15 cellular contexts compared by ENCODE assay signal in genomic region chr11:84227970-84228369, GRCh38.
DNase-seq lines count a peak whose midpoint lies in the region; ATAC-seq and TF ChIP-seq lines count a peak whose summit lies in the region.
"Had no signal": no experiment of that assay in that cellular context is flagged by ENCODE, and none has a peak within 500 bp of the region (broad histone marks: within the 10 kb centered on the region; RNA-seq: fewer than 3 reads in every experiment).

No MANE protein-coding gene starts in this region.

- no peaks in the 10 kb centered on the region for H3K9me2 ChIP-seq in GM23248 (ENCODE audit: insufficient read depth)

- H3K9me3 ChIP-seq in GM23248 (ENCODE audit: low read depth), result no peaks in the 10 kb centered on the region
- H3K9me3 ChIP-seq in testis, result no peaks in the 10 kb centered on the region
- H3K9me3 ChIP-seq: A549, BLaER1, Caco-2 had no signal

- no peak overlapping the region for H3K4me3 ChIP-seq in GM23248
- H3K4me3 ChIP-seq in fibroblast of pulmonary artery (replicated peaks; ENCODE audit: low read depth, low read length), result no peak overlapping the region
- no peak overlapping the region for H3K4me3 ChIP-seq in testis
- H3K4me3 ChIP-seq: A549, BLaER1 had no signal

- WGBS in GM23248 (ENCODE audit: low coverage in 1 of 2, low lambda C conversion rate in 2 of 2, missing lambda C conversion rate in 2 of 2), 2 experiments, result 3 to 4% methylated on average over 1 of the region's 1 CpG
- WGBS in testis, 2 donors, result 43 to 44% methylated on average over 1 of the region's 1 CpG

- no peaks in the 10 kb centered on the region for H3K4me1 ChIP-seq in GM23248 (ENCODE audit: insufficient read depth)
- peaks cover 3% of the 10 kb centered on the region for H3K4me1 ChIP-seq in testis
- H3K4me1 ChIP-seq: A549, BLaER1, Caco-2 had no signal

- H3K27ac ChIP-seq in GM23248, result no peak overlapping the region
- no peak overlapping the region for H3K27ac ChIP-seq in testis
- H3K27ac ChIP-seq: A549, BLaER1 had no signal

- no peaks in the 10 kb centered on the region for H3F3A ChIP-seq in GM23248 (ENCODE audit: insufficient read depth)

- no peak for TF ChIP-seq POLR2A in testis (IDR thresholded peaks at IDR 0.05)

- H3K9ac ChIP-seq in GM23248, result no peak overlapping the region
- H3K9ac ChIP-seq: BLaER1 had no signal

- ATAC-seq in SK-N-SH treated with all-trans-retinoic acid at 6 μM for 48 hours, result no peak
- ATAC-seq: A549 had no signal

- H3K79me2 ChIP-seq in GM23248 (ENCODE audit: insufficient read depth), result no peaks in the 10 kb centered on the region

- H3K36me3 ChIP-seq in GM23248 (ENCODE audit: low read depth), result no peaks in the 10 kb centered on the region
- no peaks in the 10 kb centered on the region for H3K36me3 ChIP-seq in testis (ENCODE audit: low read depth, missing control alignments)
- H3K36me3 ChIP-seq: BLaER1 had no signal

- no peak overlapping the region for H2AFZ ChIP-seq in GM23248

- H4K20me1 ChIP-seq in GM23248 (ENCODE audit: insufficient read depth), result no peaks in the 10 kb centered on the region
- H4K20me1 ChIP-seq: BLaER1 had no signal

- H3K4me2 ChIP-seq in GM23248 (ENCODE audit: unreplicated experiment), result no peak overlapping the region
- H3K4me2 ChIP-seq: A549, BLaER1 had no signal

- TF ChIP-seq CTCF in fibroblast of pulmonary artery (IDR thresholded peaks at IDR 0.05; ENCODE audit: low read length, missing control alignments) (no peak), testis (IDR thresholded peaks at IDR 0.05) (no peak)

- DNase-seq in GM23248 (peak; percentile 4), amniotic epithelial cell (ENCODE audit: low read depth) (peak; percentile 31), fibroblast of pulmonary artery (ENCODE audit: low read depth) (peak; percentile 20), testis (peak; percentile 25), foreskin melanocyte (no peak), NCI-H2227 (lab: John Stamatoyannopoulos, UW; ENCODE audit: unreplicated experiment) (no peak)
- DNase-seq: AML-193; Caco-2; CD8-positive, alpha-beta memory T cell; DMS53; GF-D8; H9 had no signal

- in situ Hi-C loops in GM23248 (cut with MboI), result no loop called here

- H3K27me3 ChIP-seq in GM23248 (replicated peaks; ENCODE audit: insufficient read depth) (no peaks in the 10 kb centered on the region), testis (no peaks in the 10 kb centered on the region)
- H3K27me3 ChIP-seq: BLaER1 had no signal

- intact Hi-C loops in testis (cut with DNase I; ENCODE audit: low total_unique reads), result no loop called here

TF ChIP-seq in SK-N-SH treated with all-trans-retinoic acid at 6 μM for 48 hours, 23 proteins besides CTCF, POLR2A, EP300 and RAD21:
- TF ChIP-seq ARNTL (CRISPR knock-in tag; IDR thresholded peaks at IDR 0.05; ENCODE audit: borderline replicate concordance, low read depth) (no peak), SNAI2 (CRISPR knock-in tag; IDR thresholded peaks at IDR 0.05) (no peak), ZFP30 (CRISPR knock-in tag; IDR thresholded peaks at IDR 0.05) (no peak), CSDC2 (CRISPR knock-in tag; IDR thresholded peaks at IDR 0.05) (no peak), TOX (CRISPR knock-in tag; IDR thresholded peaks at IDR 0.05; ENCODE audit: borderline replicate concordance) (no peak), CSRNP3 (CRISPR knock-in tag; IDR thresholded peaks at IDR 0.05) (no peak), GLIS3 (CRISPR knock-in tag; IDR thresholded peaks at IDR 0.05) (no peak), RARB (CRISPR knock-in tag; IDR thresholded peaks at IDR 0.05) (no peak), OSR1 (CRISPR knock-in tag; IDR thresholded peaks at IDR 0.05) (no peak), PATZ1 (CRISPR knock-in tag; IDR thresholded peaks at IDR 0.05; ENCODE audit: borderline replicate concordance) (no peak), POU6F1 (CRISPR knock-in tag; IDR thresholded peaks at IDR 0.05; ENCODE audit: borderline replicate concordance, low read depth) (no peak), TCF4 (CRISPR knock-in tag; IDR thresholded peaks at IDR 0.05; ENCODE audit: borderline replicate concordance) (no peak), ZC3H10 (CRISPR knock-in tag; IDR thresholded peaks at IDR 0.05) (no peak)
TF ChIP-seq in SK-N-SH treated with all-trans-retinoic acid at 6 μM for 48 hours: peak in this region for 0.

Comparison
In these comparisons a context has a peak if more than half of its experiments do, and no peak if none do; other contexts are left out.
1. DNase-seq: peak in GM23248 (single experiment), amniotic epithelial cell (single experiment), fibroblast of pulmonary artery (single experiment) and testis (single experiment); none in foreskin melanocyte (single experiment) and NCI-H2227 (single experiment).